In genomic region chr12:1373887-1374286, GRCh38 we compare ENCODE assay signal across 16 cellular contexts.
DNase-seq lines count a peak whose midpoint lies in the region; ATAC-seq and TF ChIP-seq lines count a peak whose summit lies in the region.
"Had no signal": no experiment of that assay in that cellular context is flagged by ENCODE, and none has a peak within 500 bp of the region (broad histone marks: within the 10 kb centered on the region; RNA-seq: fewer than 3 reads in every experiment).

No MANE protein-coding gene starts in this region.

- intact Hi-C loops in aorta (cut with DNase I), result no loop called here
- intact Hi-C loops in ovary (cut with DNase I), result no loop called here

- H3K4me1 ChIP-seq in aorta (ENCODE audit: control insufficient read depth in 1 of 2, insufficient read depth in 2 of 2, low read length in 2 of 2) (no peaks in the 10 kb centered on the region), ovary (ENCODE audit: insufficient read depth) (no peaks in the 10 kb centered on the region)

- H3K4me3 ChIP-seq in aorta (ENCODE audit: low read length in 2 of 2) (no peak overlapping the region), ovary (no peak overlapping the region)
- H3K4me3 ChIP-seq: gastrocnemius medialis, GM23338 had no signal

- TF ChIP-seq POLR2A in ovary (IDR thresholded peaks at IDR 0.05), result no peak

- WGBS in aorta, 2 donors, result 49 to 74% methylated on average over 3 of the region's 3 CpGs
- 49 to 78% (median 60%) methylated on average over 3 of the region's 3 CpGs for WGBS in ovary, 3 donors

- H3K4me1 Mint-ChIP-seq in brain, result peaks cover 24% of the 10 kb centered on the region
- H3K4me1 Mint-ChIP-seq: activated naive CD8-positive, alpha-beta T cell treated with anti-CD3 and anti-CD28 coated beads, Interleukin-2, amount 50 U/mL, for 24 hours; central memory CD8-positive, alpha-beta T cell had no signal

- TF ChIP-seq EP300 in ovary (IDR thresholded peaks at IDR 0.05), result no peak

- no peaks in the 10 kb centered on the region for H3K27me3 ChIP-seq in aorta (ENCODE audit: control insufficient read depth in 1 of 2, insufficient read depth in 2 of 2, low read length in 1 of 2)
- no peaks in the 10 kb centered on the region for H3K27me3 ChIP-seq in ovary
- H3K27me3 ChIP-seq: gastrocnemius medialis had no signal

- peaks cover 65% of the 10 kb centered on the region for H3K36me3 Mint-ChIP-seq in brain

- H3K27ac ChIP-seq in aorta (ENCODE audit: low read depth in 1 of 2, low read length in 2 of 2), result no peak overlapping the region
- H3K27ac ChIP-seq in ovary, result no peak overlapping the region
- H3K27ac ChIP-seq: gastrocnemius medialis had no signal

- no peak for TF ChIP-seq CTCF in brain (conservative IDR thresholded peaks at IDR 0.05)
- TF ChIP-seq CTCF in ovary (IDR thresholded peaks at IDR 0.05), result no peak

- no peaks in the 10 kb centered on the region for H3K27me3 Mint-ChIP-seq in brain
- H3K27me3 Mint-ChIP-seq: activated naive CD8-positive, alpha-beta T cell treated with anti-CD3 and anti-CD28 coated beads, Interleukin-2, amount 50 U/mL, for 24 hours; CD4-positive, alpha-beta T cell; central memory CD8-positive, alpha-beta T cell had no signal

- DNase-seq in GM04504 (ENCODE audit: low read depth) (peak; percentile 64), left kidney (ENCODE audit: low read depth, low spot score) (peak; percentile 9), aorta (no peak), ovary (no peak), NCI-H1436 (lab: John Stamatoyannopoulos, UW) (no peak), DMS114 treated with DMSO at 0.1 percent for 48 hours (lab: John Stamatoyannopoulos, UW; ENCODE audit: unreplicated experiment) (no peak)
- DNase-seq: activated naive CD8-positive, alpha-beta T cell treated with anti-CD3 and anti-CD28 coated beads, Interleukin-2, amount 50 U/mL, for 24 hours; CD4-positive, alpha-beta T cell; DMS79; gastrocnemius medialis; NCI-H1694; stimulated activated CD4-positive, alpha-beta T cell treated with anti-CD3 and anti-CD28 coated beads, Interleukin-4, amount 100 ng/mL, for 4 hours; T1000 had no signal

- H3K9me3 ChIP-seq in aorta (ENCODE audit: control insufficient read depth, low read length) (no peaks in the 10 kb centered on the region), ovary (no peaks in the 10 kb centered on the region)
- H3K9me3 ChIP-seq: gastrocnemius medialis had no signal

- H3K36me3 ChIP-seq in aorta (ENCODE audit: control insufficient read depth in 1 of 2, insufficient read depth in 2 of 2, low read length in 1 of 2) (no peaks in the 10 kb centered on the region), ovary (no peaks in the 10 kb centered on the region)
- H3K36me3 ChIP-seq: gastrocnemius medialis had no signal

- H3K4me3 Mint-ChIP-seq in brain, result no peak overlapping the region
- H3K4me3 Mint-ChIP-seq: activated naive CD8-positive, alpha-beta T cell treated with anti-CD3 and anti-CD28 coated beads, Interleukin-2, amount 50 U/mL, for 24 hours; CD4-positive, alpha-beta T cell; central memory CD8-positive, alpha-beta T cell; GM23338 had no signal

- peaks cover 0 to 12% (median 3%) of the 10 kb centered on the region in 5 experiments for H3K9me3 Mint-ChIP-seq in brain
- H3K9me3 Mint-ChIP-seq: activated naive CD8-positive, alpha-beta T cell treated with anti-CD3 and anti-CD28 coated beads, Interleukin-2, amount 50 U/mL, for 24 hours; CD4-positive, alpha-beta T cell; central memory CD8-positive, alpha-beta T cell had no signal

- peak overlapping the region in 3 of 5 experiments; percentile 41 to 57 (median 52) for H3K27ac Mint-ChIP-seq in brain
- H3K27ac Mint-ChIP-seq: activated naive CD8-positive, alpha-beta T cell treated with anti-CD3 and anti-CD28 coated beads, Interleukin-2, amount 50 U/mL, for 24 hours; CD4-positive, alpha-beta T cell; GM23338 had no signal

- peak; percentile 62 for ATAC-seq in aorta (ENCODE audit: low FRiP score)
- ATAC-seq: activated naive CD8-positive, alpha-beta T cell treated with anti-CD3 and anti-CD28 coated beads, Interleukin-2, amount 50 U/mL, for 24 hours; gastrocnemius medialis; GM23338 had no signal

Comparison
In these comparisons a context has a peak if more than half of its experiments do, and no peak if none do; other contexts are left out.
1. DNase-seq: peak in GM04504 (single experiment) and left kidney (single experiment); none in aorta (0 of 2), ovary (0 of 5), NCI-H1436 (single experiment) and DMS114 treated with DMSO at 0.1 percent for 48 hours (single experiment).